ENCODE assay signal across 9 cellular contexts in the genomic region with DNA sequence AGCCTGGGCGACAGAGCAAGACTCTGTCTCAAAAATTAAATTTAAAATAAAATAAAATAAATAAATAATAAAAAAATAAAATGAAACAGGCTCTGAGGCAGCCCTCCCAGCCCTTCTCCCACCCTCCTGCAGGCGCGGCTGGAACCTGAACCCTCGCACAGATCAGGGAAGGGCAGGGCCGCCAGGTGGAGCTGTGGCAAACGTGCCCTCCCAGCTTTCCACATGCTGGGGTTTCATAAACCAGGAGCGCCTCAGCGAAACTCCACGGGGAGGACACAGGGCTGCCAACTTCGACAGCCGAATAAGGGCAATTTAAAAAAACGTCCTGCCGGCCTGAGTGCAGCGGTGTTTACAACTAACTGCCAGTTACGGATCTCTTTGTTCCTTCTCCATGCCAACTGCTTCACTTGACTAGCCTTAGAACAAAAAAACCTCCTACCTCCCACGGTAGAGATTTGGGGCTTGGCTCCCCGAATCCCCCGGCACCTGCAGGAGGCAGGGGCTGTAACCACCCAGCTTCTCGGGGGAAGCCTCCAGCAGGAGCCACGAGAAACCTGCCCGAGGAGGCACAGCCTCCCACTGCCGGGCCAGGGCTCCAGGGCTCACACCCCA. TPM values are rescaled to one million over a fixed set of nuclear protein-coding genes. Genes with fewer than 3 reads are reported as not detected.
A peak's percentile ranks its signal among the peaks of the same experiment; 100 is the strongest.
DNase-seq lines count a peak whose midpoint lies in the region; ATAC-seq, FAIRE-seq and TF ChIP-seq lines count a peak whose summit lies in the region.
"Had no signal": no experiment of that assay in that cellular context is flagged by ENCODE, and none has a peak within 500 bp of the region (broad histone marks: within the 10 kb centered on the region; RNA-seq: fewer than 3 reads in every experiment).

No MANE protein-coding gene starts in this region.

- H3K36me3 ChIP-seq in Karpas-422 (ENCODE audit: insufficient read depth, low read length) (peaks cover 16% of the 10 kb centered on the region; the same call in 1 of the 2 replicates), keratinocyte (ENCODE audit: control insufficient read depth in 2 of 2, extremely low read depth in 1 of 2, insufficient read depth in 2 of 2, low read length in 2 of 2) (peaks cover 12 to 14% of the 10 kb centered on the region in 2 experiments), smooth muscle cell (ENCODE audit: low read depth) (no peaks in the 10 kb centered on the region)

- H3K9me2 ChIP-seq in Karpas-422 (replicated peaks; ENCODE audit: insufficient read depth, low read length), result no peaks in the 10 kb centered on the region

- no peak for ATAC-seq in GM21381 (IDR thresholded peaks at IDR 0.05; ENCODE audit: unreplicated experiment)

- no peaks in the 10 kb centered on the region for H3K9me1 ChIP-seq in keratinocyte (ENCODE audit: control insufficient read depth, extremely low read depth, insufficient read depth, low read length)

- in situ Hi-C loops in KBM-7 (cut with MboI; ENCODE audit: low pct_unique_long_range_greater_than_20kb, low sequenced_read_pairs), result no loop called here

- H4K20me1 ChIP-seq in Karpas-422 (ENCODE audit: insufficient read depth, low read depth, low read length) (peaks cover 85% of the 10 kb centered on the region), keratinocyte (ENCODE audit: control insufficient read depth, extremely low read depth, insufficient read depth, low read length) (peaks cover 28% of the 10 kb centered on the region), smooth muscle cell (ENCODE audit: low read depth) (peaks cover 88% of the 10 kb centered on the region)

- TF ChIP-seq CTCF in VCaP (conservative IDR thresholded peaks at IDR 0.05), result peak; percentile 97
- TF ChIP-seq CTCF in keratinocyte (optimal IDR thresholded peaks at IDR 0.05 in 1 of 3, IDR thresholded peaks at IDR 0.05 in 1 of 3, conservative IDR thresholded peaks at IDR 0.05 in 1 of 3; ENCODE audit: extremely low read depth in 1 of 3, insufficient read depth in 2 of 3, low read length in 3 of 3), result peak; percentile 58 to 87 (median 86)
- TF ChIP-seq CTCF in smooth muscle cell (IDR thresholded peaks at IDR 0.05; ENCODE audit: borderline replicate concordance, insufficient read depth, poor library complexity, severe bottlenecking), result peak; percentile 46

- H3K9me3 ChIP-seq in Karpas-422 (ENCODE audit: low read length), result no peaks in the 10 kb centered on the region
- no peaks in the 10 kb centered on the region for H3K9me3 ChIP-seq in keratinocyte (ENCODE audit: control insufficient read depth, low read depth, low read length)
- no peaks in the 10 kb centered on the region for H3K9me3 ChIP-seq in smooth muscle cell (replicated peaks; ENCODE audit: low read depth)
- H3K9me3 ChIP-seq: HAP-1 had no signal

- H3K4me2 ChIP-seq in Karpas-422 (ENCODE audit: low read depth, low read length, poor library complexity, severe bottlenecking) (no peak overlapping the region), keratinocyte (ENCODE audit: control insufficient read depth, extremely low read depth, insufficient read depth, low read depth, low read length) (peak overlapping the region; percentile 16), smooth muscle cell (no peak overlapping the region)

- 64% methylated on average over 22 of the region's 22 CpGs for WGBS in smooth muscle cell (ENCODE audit: low lambda C conversion rate)

- no peak overlapping the region for H3K27ac ChIP-seq in Karpas-422 (ENCODE audit: low read length)
- peak overlapping the region; percentile 91 for H3K27ac ChIP-seq in VCaP
- peak overlapping the region; percentile 36 for H3K27ac ChIP-seq in keratinocyte (ENCODE audit: control insufficient read depth, insufficient read depth, low read length)
- no peak overlapping the region for H3K27ac ChIP-seq in smooth muscle cell (ENCODE audit: low read depth)

- dilution Hi-C loops in keratinocyte (cut with MboI; ENCODE audit: extremely low pct_ligation_motif_present, low sequenced_read_pairs), result no loop called here

- peaks cover 95% of the 10 kb centered on the region for H3K79me2 ChIP-seq in Karpas-422 (ENCODE audit: low read length)
- H3K79me2 ChIP-seq in keratinocyte (ENCODE audit: control insufficient read depth, insufficient read depth, low read length), result peaks cover 80% of the 10 kb centered on the region
- H3K79me2 ChIP-seq in smooth muscle cell (ENCODE audit: low read depth), result peaks cover 68% of the 10 kb centered on the region

- peaks cover 3% of the 10 kb centered on the region for H3K4me1 ChIP-seq in Karpas-422 (ENCODE audit: low read length)
- H3K4me1 ChIP-seq in keratinocyte (ENCODE audit: control insufficient read depth, extremely low read depth, insufficient read depth, low read length), result peaks cover 15% of the 10 kb centered on the region
- H3K4me1 ChIP-seq in smooth muscle cell (ENCODE audit: low read depth), result peaks cover 8% of the 10 kb centered on the region
- H3K4me1 ChIP-seq: HAP-1 had no signal

- no peak for FAIRE-seq in keratinocyte (lab: Jason Lieb, UNC)

- H3K4me3 ChIP-seq in Karpas-422 (ENCODE audit: low read length) (no peak overlapping the region), keratinocyte (ENCODE audit: control insufficient read depth in 2 of 3, extremely low read depth in 1 of 3, insufficient read depth in 2 of 3, low read depth in 1 of 3, low read length in 3 of 3) (no peak overlapping the region), smooth muscle cell (no peak overlapping the region)
- H3K4me3 ChIP-seq: HAP-1 had no signal

- DNase-seq in CD1c-positive myeloid dendritic cell (ENCODE audit: extremely low spot score) (peak; percentile 71), Karpas-422 (peak; percentile 73), cerebellar cortex (ENCODE audit: low spot score) (peak; percentile 71), keratinocyte (ENCODE audit: low read depth, low spot score) (no peak), smooth muscle cell (lab: John Stamatoyannopoulos, UW; ENCODE audit: unreplicated experiment) (no peak), KBM-7 (no peak)

- H3F3A ChIP-seq in smooth muscle cell (ENCODE audit: low read depth), result no peaks in the 10 kb centered on the region

- H3K27me3 ChIP-seq in Karpas-422 (ENCODE audit: low read length), result no peaks in the 10 kb centered on the region
- H3K27me3 ChIP-seq in keratinocyte (ENCODE audit: control insufficient read depth, extremely low read depth, insufficient read depth, low read length), result no peaks in the 10 kb centered on the region
- H3K27me3 ChIP-seq in smooth muscle cell (ENCODE audit: low read depth), result no peaks in the 10 kb centered on the region

- no peak overlapping the region for H3K9ac ChIP-seq in Karpas-422 (ENCODE audit: low read length)
- H3K9ac ChIP-seq in keratinocyte (ENCODE audit: control insufficient read depth, extremely low read depth, insufficient read depth, low read length), result no peak overlapping the region
- no peak overlapping the region for H3K9ac ChIP-seq in smooth muscle cell (ENCODE audit: low read depth)

- H2AFZ ChIP-seq in Karpas-422 (ENCODE audit: low read length) (no peak overlapping the region), keratinocyte (ENCODE audit: control insufficient read depth, low read length) (no peak overlapping the region), smooth muscle cell (ENCODE audit: low read depth) (no peak overlapping the region)

RNA-seq across cellular contexts. Expression of gene ZNF787, which starts 15.9 kb away (rescaled TPM):
- total RNA-seq in Karpas-422 (2014; rRNA removed; shearing (Covaris generic); ENCODE audit: low replicate concordance), result 26.2 and 103 TPM in 2 replicates
- polyA plus RNA-seq in keratinocyte (4.0 to 10.7 TPM (median 5.6 TPM) in 3 replicates), smooth muscle cell (20.3 and 22.8 TPM in 2 replicates)
- 2.9 TPM for polyA plus RNA-seq in keratinocyte (2011; ENCODE audit: low read depth)
- 3.7 and 13.4 TPM in 2 replicates for polyA plus RNA-seq in keratinocyte (2011; cell fraction: cytosol; rRNA removed)
- 4.3 and 8.7 TPM in 2 replicates for polyA plus RNA-seq in keratinocyte (2011; cell fraction: nucleus; rRNA removed)
- 5.8 and 21.8 TPM in 2 replicates for polyA plus RNA-seq in keratinocyte (2012; ENCODE audit: low replicate concordance)
- polyA minus RNA-seq in keratinocyte, result 2.9 to 6.1 TPM (median 4.0 TPM) in 3 replicates
- 37.2 TPM for polyA minus RNA-seq in keratinocyte (2011; cell fraction: cytosol; rRNA and poly(A)+ RNA removed)
- 5.2 and 8.5 TPM in 2 replicates for polyA minus RNA-seq in keratinocyte (2011; cell fraction: nucleus; rRNA and poly(A)+ RNA removed)
- 7.4 and 10.0 TPM in 2 replicates for total RNA-seq in smooth muscle cell

RNA-seq across cellular contexts. Expression of gene ZNF444, which starts 35.9 kb away (rescaled TPM):
- 12.5 and 54.0 TPM in 2 replicates for total RNA-seq in Karpas-422 (2014; rRNA removed; shearing (Covaris generic); ENCODE audit: low replicate concordance)
- polyA plus RNA-seq in keratinocyte, result 7.4 to 10.8 TPM (median 9.1 TPM) in 3 replicates
- 1.4 TPM for polyA plus RNA-seq in keratinocyte (2011; ENCODE audit: low read depth)
- 4.0 and 11.5 TPM in 2 replicates for polyA plus RNA-seq in keratinocyte (2011; cell fraction: cytosol; rRNA removed)
- polyA plus RNA-seq in keratinocyte (2011; cell fraction: nucleus; rRNA removed), result 11.9 and 15.7 TPM in 2 replicates
- polyA plus RNA-seq in keratinocyte (2012; ENCODE audit: low replicate concordance), result 6.4 and 12.7 TPM in 2 replicates
- polyA minus RNA-seq in keratinocyte, result 4.5 to 8.2 TPM (median 4.8 TPM) in 3 replicates
- polyA minus RNA-seq in keratinocyte (2011; cell fraction: cytosol; rRNA and poly(A)+ RNA removed), result 14.0 TPM
- polyA minus RNA-seq in keratinocyte (2011; cell fraction: nucleus; rRNA and poly(A)+ RNA removed), result 4.7 and 6.6 TPM in 2 replicates
- 10.8 and 20.0 TPM in 2 replicates for total RNA-seq in smooth muscle cell
- 40.6 and 55.5 TPM in 2 replicates for polyA plus RNA-seq in smooth muscle cell

Comparison
In these comparisons a context has a peak if more than half of its experiments do, and no peak if none do; other contexts are left out.
1. DNase-seq: peak in CD1c-positive myeloid dendritic cell (single experiment), Karpas-422 (single experiment) and cerebellar cortex (single experiment); none in keratinocyte (single experiment), smooth muscle cell (single experiment) and KBM-7 (single experiment).
2. H3K27ac ChIP-seq: peak in VCaP (single experiment) and keratinocyte (single experiment); none in Karpas-422 (single experiment) and smooth muscle cell (single experiment).
3. CTCF ChIP-seq: peak in every context shown above with its lines; median percentile 97 in VCaP; 86 in keratinocyte; 46 in smooth muscle cell.